Comparison of ENCODE assay signal across 30 cellular contexts in the genomic region with DNA sequence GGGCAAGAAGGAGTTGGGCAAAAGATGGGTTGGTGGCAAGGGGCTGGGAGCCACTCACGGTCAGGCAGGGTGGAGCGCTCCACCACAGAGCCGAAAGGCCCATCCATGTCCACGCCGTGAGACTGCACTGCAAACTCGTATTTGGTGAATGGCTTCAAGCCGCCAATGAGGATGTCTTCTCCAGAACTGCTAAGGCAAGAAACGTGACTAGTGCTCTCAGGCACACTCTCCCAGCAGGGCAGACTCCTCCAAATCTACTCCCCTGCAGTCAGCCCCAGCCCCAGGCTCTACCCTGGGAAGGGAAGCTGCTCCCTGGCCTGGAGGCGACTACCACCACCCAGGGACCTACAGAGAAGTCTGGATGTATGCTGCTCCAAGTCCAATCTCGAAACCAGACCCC. TPM values are rescaled to one million over a fixed set of nuclear protein-coding genes. Genes with fewer than 3 reads are reported as not detected.
"Had no signal": no experiment of that assay in that cellular context is flagged by ENCODE, and none has a peak within 500 bp of the region (broad histone marks: within the 10 kb centered on the region; RNA-seq: fewer than 3 reads in every experiment).

No MANE protein-coding gene starts in this region.

- H3K36me3 Mint-ChIP-seq: activated naive CD8-positive, alpha-beta T cell had no signal

- H3K27ac ChIP-seq: body of pancreas, colonic mucosa, esophagus muscularis mucosa, foreskin keratinocyte, gastrocnemius medialis, heart right ventricle, WERI-Rb-1 had no signal

- H3K9me3 ChIP-seq: body of pancreas, colonic mucosa, esophagus muscularis mucosa, gastrocnemius medialis, heart right ventricle had no signal

- H3K9me3 Mint-ChIP-seq: activated B cell treated with CpG ODN at 0.5 μM for 24 hours; activated CD8-positive, alpha-beta T cell treated with anti-CD3 and anti-CD28 coated beads for 36 hours; activated T-cell treated with anti-CD3 and anti-CD28 coated beads, Interleukin-2, amount 50 U/mL, for 4 hours; activated T-helper 17 cell treated with anti-CD3 and anti-CD28 coated beads, Interleukin-2, amount 50 U/mL, for 72 hours; T-helper 2 cell treated with Interferon-gamma antibody and Interleukin-4, amounts not matched to agents 5 μg/mL and 100 μg/mL, for 36 hours had no signal

- H3K4me3 ChIP-seq: body of pancreas, colonic mucosa, esophagus muscularis mucosa, gastrocnemius medialis, heart right ventricle had no signal

- H3K27me3 ChIP-seq: body of pancreas, colonic mucosa, gastrocnemius medialis had no signal

- H3K4me1 ChIP-seq: foreskin keratinocyte had no signal

- DNase-seq: activated B cell treated with CpG ODN at 0.5 μM for 24 hours; activated CD4-positive, alpha-beta T cell treated with anti-CD3 and anti-CD28 coated beads for 48 hours; activated CD4-positive, alpha-beta T cell treated with anti-CD3 and anti-CD28 coated beads, Interleukin-2, amount 50 U/mL, for 1 hour; activated CD4-positive, alpha-beta T cell treated with anti-CD3 and anti-CD28 coated beads, Interleukin-2, amount 50 U/mL, for 48 hours; activated CD8-positive, alpha-beta memory T cell treated with anti-CD3 and anti-CD28 coated beads for 24 hours; activated CD8-positive, alpha-beta T cell treated with anti-CD3 and anti-CD28 coated beads for 36 hours; activated effector memory CD4-positive, alpha-beta T cell treated with Interleukin-2 at 50 U/mL for 16 hours; activated gamma-delta T cell treated with Interleukin-2 at 50 U/mL for 16 hours; activated naive CD4-positive, alpha-beta T cell treated with anti-CD3 and anti-CD28 coated beads, Interleukin-2, amount 50 U/mL, for 16 hours; activated naive CD4-positive, alpha-beta T cell treated with Interleukin-2 at 50 U/mL for 16 hours; activated T-cell treated with anti-CD3 and anti-CD28 coated beads, Interleukin-2, amount 50 U/mL, for 4 hours; amniotic stem cell; anterior cingulate cortex; body of pancreas; colonic mucosa; effector CD8-positive, alpha-beta T cell; foreskin keratinocyte; gastrocnemius medialis; glutamatergic neuron; heart right ventricle; T-helper 1 cell; T-helper 17 cell; T1000; WERI-Rb-1 had no signal

- H3K36me3 ChIP-seq: colonic mucosa, esophagus muscularis mucosa, heart right ventricle had no signal

- H3K4me3 Mint-ChIP-seq: activated B cell treated with CpG ODN at 0.5 μM for 24 hours; activated CD8-positive, alpha-beta T cell treated with anti-CD3 and anti-CD28 coated beads for 36 hours; activated naive CD8-positive, alpha-beta T cell; activated T-cell treated with anti-CD3 and anti-CD28 coated beads, Interleukin-2, amount 50 U/mL, for 4 hours; activated T-helper 17 cell treated with anti-CD3 and anti-CD28 coated beads, Interleukin-2, amount 50 U/mL, for 72 hours; T-helper 17 cell; T-helper 2 cell treated with Interferon-gamma antibody and Interleukin-4, amounts not matched to agents 5 μg/mL and 100 μg/mL, for 36 hours had no signal

- H3K27ac Mint-ChIP-seq: activated B cell treated with CpG ODN at 0.5 μM for 24 hours; activated CD8-positive, alpha-beta T cell treated with anti-CD3 and anti-CD28 coated beads for 36 hours; activated naive CD8-positive, alpha-beta T cell; activated T-helper 17 cell treated with anti-CD3 and anti-CD28 coated beads, Interleukin-2, amount 50 U/mL, for 72 hours; T-helper 17 cell; T-helper 2 cell treated with Interferon-gamma antibody and Interleukin-4, amounts not matched to agents 5 μg/mL and 100 μg/mL, for 36 hours had no signal

RNA-seq across cellular contexts. Expression of gene IGDCC3, which starts 11.4 kb away (rescaled TPM):
- total RNA-seq: activated B cell treated with CpG ODN at 0.5 μM for 24 hours; activated CD8-positive, alpha-beta T cell treated with anti-CD3 and anti-CD28 coated beads for 36 hours; activated T-helper 17 cell treated with anti-CD3 and anti-CD28 coated beads, Interleukin-2, amount 50 U/mL, for 72 hours; body of pancreas; dermis microvascular lymphatic vessel endothelial cell; epithelial cell of proximal tubule; foreskin keratinocyte; gastrocnemius medialis; T-helper 17 cell had no signal
- polyA plus RNA-seq: foreskin keratinocyte had no signal

RNA-seq across cellular contexts. Expression of gene IGDCC4, which starts 33.5 kb away (rescaled TPM):
- total RNA-seq: activated B cell treated with CpG ODN at 0.5 μM for 24 hours had no signal
